ENCODE assay signal across 1 cellular context in genomic region chr14:53011053-53011462, GRCh38.
TF ChIP-seq lines count a peak whose summit lies in the region.

No MANE protein-coding gene starts in this region.

TF ChIP-seq in K562, 482 proteins besides CTCF, POLR2A, EP300 and RAD21 (continued from another document):
- TF ChIP-seq AFF4 (CRISPR knock-in tag; IDR thresholded peaks at IDR 0.05): no peak
- TF ChIP-seq ZBTB1 (CRISPR knock-in tag; IDR thresholded peaks at IDR 0.05; ENCODE audit: borderline replicate concordance, low read depth): no peak
- TF ChIP-seq ZNF280B (CRISPR knock-in tag; IDR thresholded peaks at IDR 0.05): no peak
- no peak for TF ChIP-seq ETV6 (IDR thresholded peaks at IDR 0.05; ENCODE audit: borderline replicate concordance in 1 of 2, low read depth in 2 of 2, low read length in 1 of 2)
- TF ChIP-seq ETV6 (CRISPR knock-in tag; IDR thresholded peaks at IDR 0.05; ENCODE audit: borderline replicate concordance): no peak
- TF ChIP-seq THAP12 (CRISPR knock-in tag; IDR thresholded peaks at IDR 0.05): no peak
- TF ChIP-seq HMBOX1 (IDR thresholded peaks at IDR 0.05): no peak
- no peak for TF ChIP-seq CREB5 (CRISPR knock-in tag; IDR thresholded peaks at IDR 0.05)
